ENCODE assay signal across 12 cellular contexts in genomic region chr1:25896266-25896665, GRCh38. TPM values are rescaled to one million over a fixed set of nuclear protein-coding genes. Genes with fewer than 3 reads are reported as not detected.
DNase-seq lines count a peak whose midpoint lies in the region; ATAC-seq, FAIRE-seq and TF ChIP-seq lines count a peak whose summit lies in the region.
"Had no signal": no experiment of that assay in that cellular context is flagged by ENCODE, and none has a peak within 500 bp of the region (broad histone marks: within the 10 kb centered on the region; RNA-seq: fewer than 3 reads in every experiment).

No MANE protein-coding gene starts in this region.

- H3K27ac ChIP-seq in osteoblast (ENCODE audit: low read depth, low read length) (peak overlapping the region; percentile 32), upper lobe of left lung (no peak overlapping the region)
- H3K27ac ChIP-seq: transverse colon had no signal

- H3K4me3 ChIP-seq in bronchial epithelial cell (ENCODE audit: low read depth, low read length) (no peak overlapping the region), osteoblast (ENCODE audit: insufficient read depth, low read length) (no peak overlapping the region), upper lobe of left lung (no peak overlapping the region)
- H3K4me3 ChIP-seq: transverse colon had no signal

- H3K4me2 ChIP-seq in osteoblast (ENCODE audit: insufficient read depth, low read length), result no peak overlapping the region

- H2AFZ ChIP-seq in osteoblast (ENCODE audit: low read length), result peak overlapping the region; percentile 86

- H3K9me3 ChIP-seq in osteoblast (ENCODE audit: low read depth, low read length), result no peaks in the 10 kb centered on the region
- no peaks in the 10 kb centered on the region for H3K9me3 ChIP-seq in upper lobe of left lung
- H3K9me3 ChIP-seq: transverse colon had no signal

- no peaks in the 10 kb centered on the region for H3K27me3 ChIP-seq in bronchial epithelial cell (ENCODE audit: control insufficient read depth, insufficient read depth, low read length)
- H3K27me3 ChIP-seq in osteoblast (ENCODE audit: insufficient read depth, low read length), result no peaks in the 10 kb centered on the region
- no peaks in the 10 kb centered on the region for H3K27me3 ChIP-seq in upper lobe of left lung
- H3K27me3 ChIP-seq: transverse colon had no signal

- H3K79me2 ChIP-seq in osteoblast (ENCODE audit: insufficient read depth, low read length), result peaks cover 22% of the 10 kb centered on the region

- WGBS in upper lobe of left lung, 2 donors, result 67 to 96% methylated on average over 1 of the region's 1 CpG

- TF ChIP-seq POLR2A in erythroblast (IDR thresholded peaks at IDR 0.05; ENCODE audit: low read length) (no peak), upper lobe of left lung (IDR thresholded peaks at IDR 0.05) (no peak)

- TF ChIP-seq CTCF in bronchial epithelial cell (IDR thresholded peaks at IDR 0.05; ENCODE audit: insufficient read depth, low read length, severe bottlenecking), result no peak
- TF ChIP-seq CTCF in osteoblast (IDR thresholded peaks at IDR 0.05; ENCODE audit: extremely low read depth, low read depth, low read length), result no peak
- TF ChIP-seq CTCF in upper lobe of left lung (IDR thresholded peaks at IDR 0.05), result no peak

- DNase-seq in NCI-H1105 treated with DMSO at 0.1 percent for 48 hours (lab: John Stamatoyannopoulos, UW) (peak; percentile 28), NCI-H1105 (lab: John Stamatoyannopoulos, UW) (no peak), NCI-H1092 treated with DMSO at 0.1 percent for 48 hours (lab: John Stamatoyannopoulos, UW) (peak; percentile 49), bronchial epithelial cell (ENCODE audit: low read depth) (peak; percentile 62), osteoblast (ENCODE audit: insufficient read length, low spot score, missing footprints) (no peak), erythroblast (lab: John Stamatoyannopoulos, UW) (no peak), upper lobe of left lung (no peak)
- DNase-seq: activated CD8-positive, alpha-beta memory T cell treated with anti-CD3 and anti-CD28 coated beads for 24 hours; central memory CD4-positive, alpha-beta T cell; transverse colon had no signal

- TF ChIP-seq EP300 in upper lobe of left lung (IDR thresholded peaks at IDR 0.05), result no peak

- FAIRE-seq in bronchial epithelial cell (lab: Jason Lieb, UNC), result no peak

- H4K20me1 ChIP-seq in osteoblast (ENCODE audit: insufficient read depth, low read length), result no peaks in the 10 kb centered on the region

- H3K4me1 ChIP-seq in osteoblast (ENCODE audit: insufficient read depth, low read length) (peaks cover 37% of the 10 kb centered on the region), upper lobe of left lung (peaks cover 12 to 34% (median 23%) of the 10 kb centered on the region in 4 donors)

- H3K36me3 ChIP-seq in bronchial epithelial cell (ENCODE audit: control insufficient read depth, insufficient read depth, low read length), result no peaks in the 10 kb centered on the region
- peaks cover 22% of the 10 kb centered on the region for H3K36me3 ChIP-seq in osteoblast (ENCODE audit: insufficient read depth, low read length)
- peaks cover 0 to 12% (median 0%) of the 10 kb centered on the region in 4 donors for H3K36me3 ChIP-seq in upper lobe of left lung

- ATAC-seq in HG03439 (IDR thresholded peaks at IDR 0.05; ENCODE audit: unreplicated experiment) (no peak), upper lobe of left lung (ENCODE audit: low FRiP score in 2 of 2) (no peak)

RNA-seq across cellular contexts. Expression of gene STMN1, which starts 10.0 kb away (rescaled TPM):
- 15.8 and 19.5 TPM in 2 replicates for total RNA-seq in bronchial epithelial cell
- total RNA-seq in osteoblast, result 34.7 and 35.1 TPM in 2 replicates
- 100 to 1,000 TPM in 1 of 6 donors, 10 to 100 TPM in 5; 38.3 to 103 (median 52.2) TPM for total RNA-seq in upper lobe of left lung

RNA-seq across cellular contexts. Expression of gene PAQR7, which starts 20.8 kb away (rescaled TPM):
- total RNA-seq in bronchial epithelial cell, result 12.6 and 20.7 TPM in 2 replicates
- total RNA-seq in osteoblast, result 9.8 and 11.2 TPM in 2 replicates
- total RNA-seq in upper lobe of left lung, result 1 to 10 TPM; 1.9 to 9.6 (median 7.0) TPM

RNA-seq across cellular contexts. Expression of gene AUNIP, which starts 37.0 kb away (rescaled TPM):
- total RNA-seq in bronchial epithelial cell (2.4 TPM in 2 replicates), osteoblast (0.72 and 0.88 TPM in 2 replicates), upper lobe of left lung (1 to 10 TPM in 1 of 6 donors, under 1 TPM in 2, not detected in 3; 0.43 to 1.1 (median 0.74) TPM)
- total RNA-seq: Right ventricle myocardium inferior had no signal

Comparison
In these comparisons a context has a peak if more than half of its experiments do, and no peak if none do; other contexts are left out.
1. DNase-seq: peak in NCI-H1105 treated with DMSO at 0.1 percent for 48 hours (single experiment), NCI-H1092 treated with DMSO at 0.1 percent for 48 hours (single experiment) and bronchial epithelial cell (single experiment); none in NCI-H1105 (single experiment), osteoblast (single experiment), erythroblast (0 of 2) and upper lobe of left lung (0 of 2).